Comparison of ENCODE assay signal across 1 cellular context in genomic region chr9:113464286-113464660, GRCh38.
TF ChIP-seq lines count a peak whose summit lies in the region.

No MANE protein-coding gene starts in this region.

TF ChIP-seq in HEK293, 187 proteins besides CTCF, POLR2A, EP300 and RAD21 (continued from another document):
- TF ChIP-seq, protein P1, sequence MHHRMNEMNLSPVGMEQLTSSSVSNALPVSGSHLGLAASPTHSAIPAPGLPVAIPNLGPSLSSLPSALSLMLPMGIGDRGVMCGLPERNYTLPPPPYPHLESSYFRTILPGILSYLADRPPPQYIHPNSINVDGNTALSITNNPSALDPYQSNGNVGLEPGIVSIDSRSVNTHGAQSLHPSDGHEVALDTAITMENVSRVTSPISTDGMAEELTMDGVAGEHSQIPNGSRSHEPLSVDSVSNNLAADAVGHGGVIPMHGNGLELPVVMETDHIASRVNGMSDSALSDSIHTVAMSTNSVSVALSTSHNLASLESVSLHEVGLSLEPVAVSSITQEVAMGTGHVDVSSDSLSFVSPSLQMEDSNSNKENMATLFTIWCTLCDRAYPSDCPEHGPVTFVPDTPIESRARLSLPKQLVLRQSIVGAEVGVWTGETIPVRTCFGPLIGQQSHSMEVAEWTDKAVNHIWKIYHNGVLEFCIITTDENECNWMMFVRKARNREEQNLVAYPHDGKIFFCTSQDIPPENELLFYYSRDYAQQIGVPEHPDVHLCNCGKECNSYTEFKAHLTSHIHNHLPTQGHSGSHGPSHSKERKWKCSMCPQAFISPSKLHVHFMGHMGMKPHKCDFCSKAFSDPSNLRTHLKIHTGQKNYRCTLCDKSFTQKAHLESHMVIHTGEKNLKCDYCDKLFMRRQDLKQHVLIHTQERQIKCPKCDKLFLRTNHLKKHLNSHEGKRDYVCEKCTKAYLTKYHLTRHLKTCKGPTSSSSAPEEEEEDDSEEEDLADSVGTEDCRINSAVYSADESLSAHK (tag by site-specific recombination; IDR thresholded peaks at IDR 0.05), result no peak
- no peak for TF ChIP-seq MEIS1 (CRISPR knock-in tag; IDR thresholded peaks at IDR 0.05; ENCODE audit: borderline replicate concordance)
- no peak for TF ChIP-seq ZSCAN23 (tag by site-specific recombination; IDR thresholded peaks at IDR 0.05)
- TF ChIP-seq ZNF830 (tag by site-specific recombination; IDR thresholded peaks at IDR 0.05; ENCODE audit: low read depth), result no peak
- no peak for TF ChIP-seq ZNF654 (tag by site-specific recombination; IDR thresholded peaks at IDR 0.05; ENCODE audit: low read depth)
